In the genomic region with DNA sequence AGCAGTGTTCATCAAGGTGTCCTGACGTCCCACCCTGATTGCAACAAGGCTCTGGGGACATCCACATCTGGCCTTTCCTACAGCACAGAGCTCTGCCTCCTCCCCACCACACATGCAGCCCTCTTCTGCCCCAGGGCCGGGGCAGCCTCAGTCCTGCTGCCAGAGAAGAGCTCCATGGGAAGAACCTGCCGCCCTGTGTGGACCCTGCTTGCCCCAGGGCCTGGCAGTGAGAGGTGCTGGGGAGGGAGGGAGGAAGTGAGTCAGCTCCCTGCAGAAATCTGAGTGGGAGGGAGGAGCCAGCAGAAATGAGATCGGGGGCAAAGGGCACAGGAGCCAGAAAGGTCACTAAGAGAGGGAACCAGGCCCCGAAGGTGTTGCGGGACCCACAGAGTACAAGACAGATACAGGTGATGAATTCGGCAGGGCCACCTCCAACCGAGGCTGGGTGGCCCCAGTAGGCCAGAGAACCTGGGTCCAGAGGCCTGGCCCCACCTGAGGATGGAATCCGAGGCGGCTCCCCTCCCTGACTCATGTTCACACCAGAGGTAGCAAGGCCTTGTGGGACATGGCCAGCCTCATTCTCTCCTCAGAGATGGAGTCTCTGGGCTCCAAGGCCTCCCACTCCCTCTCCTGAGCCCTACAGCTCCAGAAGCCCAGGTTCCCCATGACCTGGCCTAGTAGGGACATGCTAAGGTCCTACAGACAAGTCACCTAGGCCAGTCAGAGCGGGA, we compare ENCODE assay signal across 8 cellular contexts. TPM values are rescaled to one million over a fixed set of nuclear protein-coding genes. Genes with fewer than 3 reads are reported as not detected.
DNase-seq lines count a peak whose midpoint lies in the region; ATAC-seq and TF ChIP-seq lines count a peak whose summit lies in the region.

No MANE protein-coding gene starts in this region.

- H3K27me3 Mint-ChIP-seq in CD4-positive, alpha-beta T cell, result no peaks in the 10 kb centered on the region
- H3K27me3 Mint-ChIP-seq in activated T-helper 17 cell treated with anti-CD3 and anti-CD28 coated beads, Interleukin-2, amount 50 U/mL, for 72 hours, result no peaks in the 10 kb centered on the region

- no peaks in the 10 kb centered on the region for H3K27me3 ChIP-seq in CD4-positive, alpha-beta T cell (ENCODE audit: control insufficient read depth, insufficient read depth, low read length)
- H3K27me3 ChIP-seq in spleen (replicated peaks in 1 of 7), result peaks cover 0 to 3% (median 0%) of the 10 kb centered on the region in 7 donors

- CTCF ChIA-PET in CD4-positive, alpha-beta T cell (lab: Charles Lee), result interaction anchor here (0.9 to 1.3 kb wide), 4 partner anchors 10 to 64 kb away, joined by 3 to 8 read pairs (median 4); partner anchors contain the start of gene MYO18A

- H3K9me3 ChIP-seq in CD4-positive, alpha-beta T cell (ENCODE audit: control insufficient read depth, low read length), result no peaks in the 10 kb centered on the region
- no peaks in the 10 kb centered on the region for H3K9me3 ChIP-seq in spleen

- peaks cover 21 to 77% (median 60%) of the 10 kb centered on the region in 6 donors for H3K4me1 ChIP-seq in spleen

- TF ChIP-seq CTCF in CD4-positive, alpha-beta T cell (IDR thresholded peaks at IDR 0.05), result no peak
- TF ChIP-seq CTCF in spleen (IDR thresholded peaks at IDR 0.05 in 8 of 11, conservative IDR thresholded peaks at IDR 0.05 in 3 of 11), result no peak

- no peak overlapping the region for H3K27ac ChIP-seq in CD4-positive, alpha-beta T cell (ENCODE audit: low read depth, low read length)
- peak overlapping the region; percentile 57 to 82 (median 76) for H3K27ac ChIP-seq in spleen

- TF ChIP-seq POLR2A in spleen (IDR thresholded peaks at IDR 0.05), result no peak

- peak in 8 of 10 experiments; percentile 26 to 52 (median 40) for DNase-seq in CD4-positive, alpha-beta T cell
- peak; percentile 74 for DNase-seq in NOMO-1 treated with dmso at 0.1 percent for 144 hours (lab: John Stamatoyannopoulos, UW; ENCODE audit: unreplicated experiment)
- DNase-seq in Right ventricle myocardium superior, result peak; percentile 61
- DNase-seq in spleen, result peak; percentile 81
- no peak for DNase-seq in NCI-H1436 (lab: John Stamatoyannopoulos, UW)
- DNase-seq in NCI-H526 treated with DMSO at 0.1 percent for 48 hours (lab: John Stamatoyannopoulos, UW), result no peak
- no peak for DNase-seq in occipital lobe (lab: John Stamatoyannopoulos, UW)

- no peaks in the 10 kb centered on the region for H3K9me3 Mint-ChIP-seq in CD4-positive, alpha-beta T cell
- no peaks in the 10 kb centered on the region for H3K9me3 Mint-ChIP-seq in activated T-helper 17 cell treated with anti-CD3 and anti-CD28 coated beads, Interleukin-2, amount 50 U/mL, for 72 hours

- no peaks in the 10 kb centered on the region for H3K36me3 ChIP-seq in spleen

- no peaks in the 10 kb centered on the region for H3K36me3 Mint-ChIP-seq in CD4-positive, alpha-beta T cell (ENCODE audit: low read depth)
- no peaks in the 10 kb centered on the region for H3K36me3 Mint-ChIP-seq in activated T-helper 17 cell treated with anti-CD3 and anti-CD28 coated beads, Interleukin-2, amount 50 U/mL, for 72 hours (ENCODE audit: low read depth)

- ATAC-seq in CD4-positive, alpha-beta T cell (ENCODE audit: poor library complexity), result peak; percentile 92
- peak; percentile 97 for ATAC-seq in activated T-helper 17 cell treated with anti-CD3 and anti-CD28 coated beads, Interleukin-2, amount 50 U/mL, for 72 hours (replicated peaks)
- ATAC-seq in Right ventricle myocardium superior (ENCODE audit: poor library complexity), result peak; percentile 60

- H3K4me1 Mint-ChIP-seq in CD4-positive, alpha-beta T cell (ENCODE audit: low read depth), result peaks cover 36% of the 10 kb centered on the region
- peaks cover 18% of the 10 kb centered on the region for H3K4me1 Mint-ChIP-seq in activated T-helper 17 cell treated with anti-CD3 and anti-CD28 coated beads, Interleukin-2, amount 50 U/mL, for 72 hours

- H3K4me3 Mint-ChIP-seq in CD4-positive, alpha-beta T cell, result peak overlapping the region; percentile 34
- H3K4me3 Mint-ChIP-seq in activated T-helper 17 cell treated with anti-CD3 and anti-CD28 coated beads, Interleukin-2, amount 50 U/mL, for 72 hours, result peak overlapping the region; percentile 88

- WGBS in spleen, 5 donors, result 41 to 58% (median 49%) methylated on average over 11 of the region's 11 CpGs

- no peak overlapping the region for H3K4me3 ChIP-seq in spleen

- intact Hi-C loops in CD4-positive, alpha-beta T cell (cut with DNase I, micrococcal nuclease), result no loop called here
- intact Hi-C loops in Right ventricle myocardium superior (cut with DNase I), result no loop called here
- intact Hi-C loops in spleen (cut with DNase I; ENCODE audit: low total_unique reads), result no loop called here

- POLR2A ChIA-PET in CD4-positive, alpha-beta T cell (lab: Charles Lee), result interaction anchor here (1.5 to 1.7 kb wide), 2 partner anchors 16 to 25 kb away, joined by 4 to 7 read pairs; partner anchors contain the start of gene MYO18A

- H3K27ac Mint-ChIP-seq in CD4-positive, alpha-beta T cell, result peak overlapping the region; percentile 30
- peak overlapping the region; percentile 96 for H3K27ac Mint-ChIP-seq in activated T-helper 17 cell treated with anti-CD3 and anti-CD28 coated beads, Interleukin-2, amount 50 U/mL, for 72 hours

RNA-seq across cellular contexts. Expression of gene MYO18A, which starts 24.8 kb away (rescaled TPM):
- total RNA-seq in CD4-positive, alpha-beta T cell, result 10 to 100 TPM; 87.0 to 90.1 TPM
- total RNA-seq in activated T-helper 17 cell treated with anti-CD3 and anti-CD28 coated beads, Interleukin-2, amount 50 U/mL, for 72 hours, result 10 to 100 TPM; 90.6 to 95.9 TPM
- 393 TPM for total RNA-seq in Right ventricle myocardium superior
- total RNA-seq in spleen, result 100 to 1,000 TPM in 2 of 7 donors, 10 to 100 TPM in 5; 57.6 to 114 (median 85.5) TPM
- polyA plus RNA-seq in spleen, result 10 to 100 TPM; 24.2 to 55.0 (median 44.5) TPM
- total RNA-seq in occipital lobe, result 68.5 TPM

Comparison
In these comparisons a context has a peak if more than half of its experiments do, and no peak if none do; other contexts are left out.
1. DNase-seq: peak in CD4-positive, alpha-beta T cell (8 of 10), NOMO-1 treated with dmso at 0.1 percent for 144 hours (single experiment), Right ventricle myocardium superior (single experiment) and spleen (single experiment); none in NCI-H1436 (single experiment), NCI-H526 treated with DMSO at 0.1 percent for 48 hours (single experiment) and occipital lobe (single experiment).
2. Peak in every context shown above with its lines, with median percentiles within 50 percentile points of each other: ATAC-seq.